In genomic region chr1:207152792-207153434, GRCh38 we compare ENCODE assay signal across 1 cellular context.
A peak's percentile ranks its signal among the peaks of the same experiment; 100 is the strongest.
TF ChIP-seq lines count a peak whose summit lies in the region.

No MANE protein-coding gene starts in this region.

TF ChIP-seq in HepG2, 621 proteins besides CTCF, POLR2A, EP300 and RAD21 (continued from another document and continues in another):
- TF ChIP-seq HMGXB3 (CRISPR knock-in tag; IDR thresholded peaks at IDR 0.05; ENCODE audit: borderline replicate concordance) (no peak), AKNA (CRISPR knock-in tag; IDR thresholded peaks at IDR 0.05; ENCODE audit: borderline replicate concordance) (no peak), ZNF556 (CRISPR knock-in tag; IDR thresholded peaks at IDR 0.05; ENCODE audit: borderline replicate concordance) (no peak), TBP (CRISPR knock-in tag; IDR thresholded peaks at IDR 0.05) (no peak), XBP1 (CRISPR knock-in tag; IDR thresholded peaks at IDR 0.05) (no peak), ZBTB38 (CRISPR knock-in tag; IDR thresholded peaks at IDR 0.05) (no peak), NR3C1 (CRISPR knock-in tag; IDR thresholded peaks at IDR 0.05) (no peak), DPF2 (CRISPR knock-in tag; IDR thresholded peaks at IDR 0.05; ENCODE audit: borderline replicate concordance, low read depth) (no peak), MAFG (CRISPR knock-in tag; IDR thresholded peaks at IDR 0.05) (no peak), SP1 (IDR thresholded peaks at IDR 0.05) (no peak), SP1 (CRISPR knock-in tag; IDR thresholded peaks at IDR 0.05) (peak; percentile 54; the same call in 1 of the 2 replicates), NFE2L2 (IDR thresholded peaks at IDR 0.05; ENCODE audit: low read length) (no peak), ZNF567 (CRISPR knock-in tag; IDR thresholded peaks at IDR 0.05; ENCODE audit: borderline replicate concordance) (0 out of 2 replicates have a peak, but pooled peaks have one; percentile 51), DNMT1 (CRISPR knock-in tag; IDR thresholded peaks at IDR 0.05) (no peak), ZNF720 (CRISPR knock-in tag; IDR thresholded peaks at IDR 0.05) (no peak), ZNF616 (CRISPR knock-in tag; IDR thresholded peaks at IDR 0.05; ENCODE audit: low read depth) (no peak), ZNF749 (CRISPR knock-in tag; IDR thresholded peaks at IDR 0.05; ENCODE audit: borderline replicate concordance) (no peak), RAD51 (IDR thresholded peaks at IDR 0.05; ENCODE audit: borderline replicate concordance) (no peak), ZNF10 (CRISPR knock-in tag; IDR thresholded peaks at IDR 0.05; ENCODE audit: borderline replicate concordance, low read depth) (no peak), TBL1XR1 (IDR thresholded peaks at IDR 0.05; ENCODE audit: borderline replicate concordance, low read length, partially characterized antibody) (peak; percentile 83), SP2 (CRISPR knock-in tag; IDR thresholded peaks at IDR 0.05) (no peak), ZNF143 (CRISPR knock-in tag; IDR thresholded peaks at IDR 0.05) (no peak; the same call in 1 of the 2 replicates), TCF7 (IDR thresholded peaks at IDR 0.05; ENCODE audit: low read depth) (no peak), ZNF160 (CRISPR knock-in tag; IDR thresholded peaks at IDR 0.05) (peak; percentile 72; the same call in 1 of the 2 replicates), EEA1 (CRISPR knock-in tag; IDR thresholded peaks at IDR 0.05; ENCODE audit: borderline replicate concordance) (no peak), MTF2 (CRISPR knock-in tag; IDR thresholded peaks at IDR 0.05; ENCODE audit: borderline replicate concordance) (peak; percentile 28), MEIS1 (CRISPR knock-in tag; IDR thresholded peaks at IDR 0.05; ENCODE audit: borderline replicate concordance) (no peak), ZNF263 (CRISPR knock-in tag; IDR thresholded peaks at IDR 0.05) (no peak), SP140L (CRISPR knock-in tag; IDR thresholded peaks at IDR 0.05; ENCODE audit: borderline replicate concordance) (no peak), SAFB2 (CRISPR knock-in tag; IDR thresholded peaks at IDR 0.05; ENCODE audit: borderline replicate concordance, low read depth) (no peak), ATM (IDR thresholded peaks at IDR 0.05; ENCODE audit: borderline replicate concordance) (no peak), ZNF468 (CRISPR knock-in tag; IDR thresholded peaks at IDR 0.05) (no peak), LBX2 (CRISPR knock-in tag; IDR thresholded peaks at IDR 0.05; ENCODE audit: borderline replicate concordance) (no peak), REPIN1 (CRISPR knock-in tag; IDR thresholded peaks at IDR 0.05; ENCODE audit: borderline replicate concordance, low read depth) (peak; percentile 85), ZNF766 (CRISPR knock-in tag; IDR thresholded peaks at IDR 0.05; ENCODE audit: borderline replicate concordance) (0 out of 2 replicates have a peak, but pooled peaks have one; percentile 28), NR2C2 (CRISPR knock-in tag; IDR thresholded peaks at IDR 0.05; ENCODE audit: borderline replicate concordance) (peak; percentile 100), PHF5A (CRISPR knock-in tag; IDR thresholded peaks at IDR 0.05; ENCODE audit: low read depth, unreplicated experiment) (no peak), HMGA1 (CRISPR knock-in tag; conservative IDR thresholded peaks at IDR 0.05) (no peak), FOXK2 (IDR thresholded peaks at IDR 0.05) (peak; percentile 87), ZNF354B (CRISPR knock-in tag; IDR thresholded peaks at IDR 0.05) (no peak), RFX1 (IDR thresholded peaks at IDR 0.05) (no peak), RCOR2 (CRISPR knock-in tag; IDR thresholded peaks at IDR 0.05) (no peak)
- TF ChIP-seq, protein P1, sequence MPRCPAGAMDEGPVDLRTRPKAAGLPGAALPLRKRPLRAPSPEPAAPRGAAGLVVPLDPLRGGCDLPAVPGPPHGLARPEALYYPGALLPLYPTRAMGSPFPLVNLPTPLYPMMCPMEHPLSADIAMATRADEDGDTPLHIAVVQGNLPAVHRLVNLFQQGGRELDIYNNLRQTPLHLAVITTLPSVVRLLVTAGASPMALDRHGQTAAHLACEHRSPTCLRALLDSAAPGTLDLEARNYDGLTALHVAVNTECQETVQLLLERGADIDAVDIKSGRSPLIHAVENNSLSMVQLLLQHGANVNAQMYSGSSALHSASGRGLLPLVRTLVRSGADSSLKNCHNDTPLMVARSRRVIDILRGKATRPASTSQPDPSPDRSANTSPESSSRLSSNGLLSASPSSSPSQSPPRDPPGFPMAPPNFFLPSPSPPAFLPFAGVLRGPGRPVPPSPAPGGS (CRISPR knock-in tag; IDR thresholded peaks at IDR 0.05): 0 out of 2 replicates have a peak, but pooled peaks have one; percentile 42
- TF ChIP-seq, protein P2, sequence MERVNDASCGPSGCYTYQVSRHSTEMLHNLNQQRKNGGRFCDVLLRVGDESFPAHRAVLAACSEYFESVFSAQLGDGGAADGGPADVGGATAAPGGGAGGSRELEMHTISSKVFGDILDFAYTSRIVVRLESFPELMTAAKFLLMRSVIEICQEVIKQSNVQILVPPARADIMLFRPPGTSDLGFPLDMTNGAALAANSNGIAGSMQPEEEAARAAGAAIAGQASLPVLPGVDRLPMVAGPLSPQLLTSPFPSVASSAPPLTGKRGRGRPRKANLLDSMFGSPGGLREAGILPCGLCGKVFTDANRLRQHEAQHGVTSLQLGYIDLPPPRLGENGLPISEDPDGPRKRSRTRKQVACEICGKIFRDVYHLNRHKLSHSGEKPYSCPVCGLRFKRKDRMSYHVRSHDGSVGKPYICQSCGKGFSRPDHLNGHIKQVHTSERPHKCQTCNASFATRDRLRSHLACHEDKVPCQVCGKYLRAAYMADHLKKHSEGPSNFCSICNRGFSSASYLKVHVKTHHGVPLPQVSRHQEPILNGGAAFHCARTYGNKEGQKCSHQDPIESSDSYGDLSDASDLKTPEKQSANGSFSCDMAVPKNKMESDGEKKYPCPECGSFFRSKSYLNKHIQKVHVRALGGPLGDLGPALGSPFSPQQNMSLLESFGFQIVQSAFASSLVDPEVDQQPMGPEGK (CRISPR knock-in tag; IDR thresholded peaks at IDR 0.05): no peak
- TF ChIP-seq, protein P3, sequence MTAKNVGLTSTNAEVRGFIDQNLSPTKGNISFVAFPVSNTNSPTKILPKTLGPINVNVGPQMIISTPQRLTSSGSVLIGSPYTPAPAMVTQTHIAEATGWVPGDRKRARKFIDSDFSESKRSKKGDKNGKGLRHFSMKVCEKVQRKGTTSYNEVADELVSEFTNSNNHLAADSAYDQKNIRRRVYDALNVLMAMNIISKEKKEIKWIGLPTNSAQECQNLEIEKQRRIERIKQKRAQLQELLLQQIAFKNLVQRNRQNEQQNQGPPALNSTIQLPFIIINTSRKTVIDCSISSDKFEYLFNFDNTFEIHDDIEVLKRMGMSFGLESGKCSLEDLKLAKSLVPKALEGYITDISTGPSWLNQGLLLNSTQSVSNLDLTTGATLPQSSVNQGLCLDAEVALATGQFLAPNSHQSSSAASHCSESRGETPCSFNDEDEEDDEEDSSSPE (CRISPR knock-in tag; IDR thresholded peaks at IDR 0.05): no peak
- TF ChIP-seq, protein P4, sequence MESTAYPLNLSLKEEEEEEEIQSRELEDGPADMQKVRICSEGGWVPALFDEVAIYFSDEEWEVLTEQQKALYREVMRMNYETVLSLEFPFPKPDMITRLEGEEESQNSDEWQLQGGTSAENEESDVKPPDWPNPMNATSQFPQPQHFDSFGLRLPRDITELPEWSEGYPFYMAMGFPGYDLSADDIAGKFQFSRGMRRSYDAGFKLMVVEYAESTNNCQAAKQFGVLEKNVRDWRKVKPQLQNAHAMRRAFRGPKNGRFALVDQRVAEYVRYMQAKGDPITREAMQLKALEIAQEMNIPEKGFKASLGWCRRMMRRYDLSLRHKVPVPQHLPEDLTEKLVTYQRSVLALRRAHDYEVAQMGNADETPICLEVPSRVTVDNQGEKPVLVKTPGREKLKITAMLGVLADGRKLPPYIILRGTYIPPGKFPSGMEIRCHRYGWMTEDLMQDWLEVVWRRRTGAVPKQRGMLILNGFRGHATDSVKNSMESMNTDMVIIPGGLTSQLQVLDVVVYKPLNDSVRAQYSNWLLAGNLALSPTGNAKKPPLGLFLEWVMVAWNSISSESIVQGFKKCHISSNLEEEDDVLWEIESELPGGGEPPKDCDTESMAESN (CRISPR knock-in tag; conservative IDR thresholded peaks at IDR 0.05): peak; percentile 34; the same call in 1 of the 2 replicates
- TF ChIP-seq, protein P5, sequence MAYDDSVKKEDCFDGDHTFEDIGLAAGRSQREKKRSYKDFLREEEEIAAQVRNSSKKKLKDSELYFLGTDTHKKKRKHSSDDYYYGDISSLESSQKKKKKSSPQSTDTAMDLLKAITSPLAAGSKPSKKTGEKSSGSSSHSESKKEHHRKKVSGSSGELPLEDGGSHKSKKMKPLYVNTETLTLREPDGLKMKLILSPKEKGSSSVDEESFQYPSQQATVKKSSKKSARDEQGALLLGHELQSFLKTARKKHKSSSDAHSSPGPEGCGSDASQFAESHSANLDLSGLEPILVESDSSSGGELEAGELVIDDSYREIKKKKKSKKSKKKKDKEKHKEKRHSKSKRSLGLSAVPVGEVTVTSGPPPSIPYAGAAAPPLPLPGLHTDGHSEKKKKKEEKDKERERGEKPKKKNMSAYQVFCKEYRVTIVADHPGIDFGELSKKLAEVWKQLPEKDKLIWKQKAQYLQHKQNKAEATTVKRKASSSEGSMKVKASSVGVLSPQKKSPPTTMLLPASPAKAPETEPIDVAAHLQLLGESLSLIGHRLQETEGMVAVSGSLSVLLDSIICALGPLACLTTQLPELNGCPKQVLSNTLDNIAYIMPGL (CRISPR knock-in tag; IDR thresholded peaks at IDR 0.05; ENCODE audit: borderline replicate concordance in 1 of 2, low read depth in 1 of 2): peak in 1 of 2 experiments; percentile 47; a peak in 1 of 4 replicates
- TF ChIP-seq, protein P6, sequence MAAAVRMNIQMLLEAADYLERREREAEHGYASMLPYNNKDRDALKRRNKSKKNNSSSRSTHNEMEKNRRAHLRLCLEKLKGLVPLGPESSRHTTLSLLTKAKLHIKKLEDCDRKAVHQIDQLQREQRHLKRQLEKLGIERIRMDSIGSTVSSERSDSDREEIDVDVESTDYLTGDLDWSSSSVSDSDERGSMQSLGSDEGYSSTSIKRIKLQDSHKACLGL (CRISPR knock-in tag; IDR thresholded peaks at IDR 0.05): no peak
